In genomic region chr1:15106608-15107007, GRCh38 we compare ENCODE assay signal across 2 cellular contexts.
TF ChIP-seq lines count a peak whose summit lies in the region.

No MANE protein-coding gene starts in this region.

TF ChIP-seq in HEK293, 187 proteins besides CTCF, POLR2A, EP300 and RAD21:
- TF ChIP-seq ZFP69B (tag by site-specific recombination; IDR thresholded peaks at IDR 0.05) = 0 out of 2 replicates have a peak, but pooled peaks have one; percentile 30
- no peak for TF ChIP-seq IKZF3 (tag by site-specific recombination; IDR thresholded peaks at IDR 0.05)
- TF ChIP-seq ZNF423 (tag by site-specific recombination; IDR thresholded peaks at IDR 0.05) = no peak
- TF ChIP-seq ZNF629 (tag by site-specific recombination; IDR thresholded peaks at IDR 0.05) = peak; percentile 68
- peak; percentile 68 for TF ChIP-seq ZNF692 (tag by site-specific recombination; IDR thresholded peaks at IDR 0.05)
- TF ChIP-seq ZNF610 (tag by site-specific recombination; IDR thresholded peaks at IDR 0.05; ENCODE audit: borderline replicate concordance) = no peak
- TF ChIP-seq ATF2 (tag by site-specific recombination; IDR thresholded peaks at IDR 0.05; ENCODE audit: low read depth) = peak; percentile 90
TF ChIP-seq in HEK293: peak in this region for 4.

TF ChIP-seq in SK-N-SH, 30 proteins besides CTCF, POLR2A, EP300 and RAD21:
- TF ChIP-seq PBX3 (IDR thresholded peaks at IDR 0.05) (peak; percentile 46; the same call in 1 of the 2 replicates), POLR2AphosphoS5 (IDR thresholded peaks at IDR 0.05; ENCODE audit: low read depth, low read length) (no peak)
